ENCODE assay signal across 11 cellular contexts in the genomic region with DNA sequence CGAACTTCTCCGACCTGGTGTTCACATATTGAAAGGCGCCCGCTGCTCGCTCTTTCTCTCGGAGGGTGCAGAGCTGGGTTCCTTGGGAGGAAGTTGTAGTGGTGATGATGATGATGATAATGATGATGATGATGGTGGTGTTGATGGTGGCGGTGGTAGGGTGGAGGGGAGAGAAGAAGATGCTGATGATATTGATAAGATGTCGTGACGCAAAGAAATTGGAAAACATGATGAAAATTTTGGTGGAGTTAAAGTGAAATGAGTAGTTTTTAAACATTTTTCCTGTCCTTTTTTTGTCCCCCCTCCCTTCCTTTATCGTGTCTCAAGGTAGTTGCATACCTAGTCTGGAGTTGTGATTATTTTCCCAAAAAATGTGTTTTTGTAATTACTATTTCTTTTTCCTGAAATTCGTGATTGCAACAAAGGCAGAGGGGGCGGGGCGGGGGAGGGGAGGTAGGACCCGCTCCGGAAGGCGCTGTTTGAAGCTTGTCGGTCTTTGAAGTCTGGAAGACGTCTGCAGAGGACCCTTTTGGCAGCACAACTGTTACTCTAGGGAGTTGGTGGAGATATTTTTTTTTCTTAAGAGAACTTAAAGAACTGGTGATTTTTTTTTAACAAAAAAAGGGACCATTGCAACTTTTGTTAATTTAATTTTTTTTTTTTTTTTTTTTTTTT. TPM values are rescaled to one million over a fixed set of nuclear protein-coding genes. Genes with fewer than 3 reads are reported as not detected.
DNase-seq lines count a peak whose midpoint lies in the region; FAIRE-seq and TF ChIP-seq lines count a peak whose summit lies in the region.
"Had no signal": no experiment of that assay in that cellular context is flagged by ENCODE, and none has a peak within 500 bp of the region (broad histone marks: within the 10 kb centered on the region; RNA-seq: fewer than 3 reads in every experiment).

No MANE protein-coding gene starts in this region.

- peaks cover 63% of the 10 kb centered on the region for H3K27me3 Mint-ChIP-seq in activated CD4-positive, alpha-beta T cell treated with anti-CD3 and anti-CD28 coated beads, Interleukin-2, amount 10 ng/mL, durations not matched to agents 24 days and 14 days

- peak overlapping the region; percentile 43 to 53 (median 44) for H3K4me3 ChIP-seq in esophagus muscularis mucosa
- peak overlapping the region; percentile 86 for H3K4me3 ChIP-seq in retinal pigment epithelial cell (ENCODE audit: low read length)

- WGBS in esophagus muscularis mucosa: 6% methylated on average over 18 of the region's 18 CpGs

- peaks cover 9% of the 10 kb centered on the region for H3K9me3 Mint-ChIP-seq in activated CD4-positive, alpha-beta T cell treated with anti-CD3 and anti-CD28 coated beads, Interleukin-2, amount 10 ng/mL, durations not matched to agents 24 days and 14 days

- no peak for TF ChIP-seq CTCF in esophagus muscularis mucosa (IDR thresholded peaks at IDR 0.05)
- TF ChIP-seq CTCF in retinal pigment epithelial cell (conservative IDR thresholded peaks at IDR 0.05; ENCODE audit: low read depth, low read length): no peak

- H3K4me3 Mint-ChIP-seq in activated CD4-positive, alpha-beta T cell treated with anti-CD3 and anti-CD28 coated beads, Interleukin-2, amount 10 ng/mL, durations not matched to agents 24 days and 14 days: no peak overlapping the region

- peak overlapping the region; percentile 31 for H3K27ac Mint-ChIP-seq in activated CD4-positive, alpha-beta T cell treated with anti-CD3 and anti-CD28 coated beads, Interleukin-2, amount 10 ng/mL, durations not matched to agents 24 days and 14 days

- H3K4me1 Mint-ChIP-seq in activated CD4-positive, alpha-beta T cell treated with anti-CD3 and anti-CD28 coated beads, Interleukin-2, amount 10 ng/mL, durations not matched to agents 24 days and 14 days: no peaks in the 10 kb centered on the region

- H3K36me3 ChIP-seq in esophagus muscularis mucosa: no peaks in the 10 kb centered on the region

- DNase-seq in activated CD4-positive, alpha-beta T cell treated with anti-CD3 and anti-CD28 coated beads, Interleukin-2, amount 10 ng/mL, durations not matched to agents 24 days and 14 days: no peak
- DNase-seq in activated CD4-positive, alpha-beta T cell treated with anti-CD3 and anti-CD28 coated beads, Interleukin-2, amount 50 U/mL, for 4 hours: no peak
- DNase-seq in NCI-H345 treated with DMSO at 0.1 percent for 48 hours (lab: John Stamatoyannopoulos, UW; ENCODE audit: unreplicated experiment): peak; percentile 45
- DNase-seq in esophagus muscularis mucosa (ENCODE audit: extremely low spot score): peak; percentile 4
- DNase-seq in retinal pigment epithelial cell (ENCODE audit: low read depth): no peak
- DNase-seq in NCI-H2029 treated with DMSO at 0.1 percent for 48 hours (lab: John Stamatoyannopoulos, UW): no peak
- DNase-seq in H54 (ENCODE audit: insufficient read length, low spot score): no peak
- no peak for DNase-seq in activated naive CD4-positive, alpha-beta T cell treated with Interleukin-2 at 50 U/mL for 16 hours
- DNase-seq: left colon, NCI-H1436 treated with DMSO at 0.1 percent for 48 hours had no signal

- peaks cover 0 to 98% (median 59%) of the 10 kb centered on the region in 4 donors for H3K27me3 ChIP-seq in esophagus muscularis mucosa

- no peak for FAIRE-seq in H54 (lab: Jason Lieb, UNC)

- no peak for TF ChIP-seq EP300 in esophagus muscularis mucosa (IDR thresholded peaks at IDR 0.05)

- H3K36me3 Mint-ChIP-seq in activated CD4-positive, alpha-beta T cell treated with anti-CD3 and anti-CD28 coated beads, Interleukin-2, amount 10 ng/mL, durations not matched to agents 24 days and 14 days (ENCODE audit: low read depth): peaks cover 9% of the 10 kb centered on the region

- intact Hi-C loops in activated CD4-positive, alpha-beta T cell treated with anti-CD3 and anti-CD28 coated beads, Interleukin-2, amount 10 ng/mL, durations not matched to agents 24 days and 14 days (cut with micrococcal nuclease): no loop called here
- intact Hi-C loops in esophagus muscularis mucosa (cut with DNase I): no loop called here

- no peak overlapping the region for H3K27ac ChIP-seq in esophagus muscularis mucosa (replicated peaks in 1 of 4)
- H3K27ac ChIP-seq: C4-2B had no signal

- no peaks in the 10 kb centered on the region for H3K9me3 ChIP-seq in esophagus muscularis mucosa

- peaks cover 34 to 59% (median 56%) of the 10 kb centered on the region in 4 donors for H3K4me1 ChIP-seq in esophagus muscularis mucosa

- TF ChIP-seq POLR2A in esophagus muscularis mucosa (IDR thresholded peaks at IDR 0.05; ENCODE audit: low read depth) (no peak), H54 (IDR thresholded peaks at IDR 0.05; ENCODE audit: low read depth, low read length) (no peak)

RNA-seq across cellular contexts. Expression of a gene that starts 2.0 kb away (rescaled TPM):
- total RNA-seq in activated CD4-positive, alpha-beta T cell treated with anti-CD3 and anti-CD28 coated beads, Interleukin-2, amount 10 ng/mL, durations not matched to agents 24 days and 14 days: not detected in 2 replicates
- total RNA-seq in esophagus muscularis mucosa: under 1 TPM; 0.29 to 0.97 (median 0.46) TPM

Comparison
In these comparisons a context has a peak if more than half of its experiments do, and no peak if none do; other contexts are left out.
1. DNase-seq: peak in NCI-H345 treated with DMSO at 0.1 percent for 48 hours (single experiment) and esophagus muscularis mucosa (single experiment); none in activated CD4-positive, alpha-beta T cell treated with anti-CD3 and anti-CD28 coated beads, Interleukin-2, amount 10 ng/mL, durations not matched to agents 24 days and 14 days (single experiment), activated CD4-positive, alpha-beta T cell treated with anti-CD3 and anti-CD28 coated beads, Interleukin-2, amount 50 U/mL, for 4 hours (0 of 2), retinal pigment epithelial cell (single experiment), NCI-H2029 treated with DMSO at 0.1 percent for 48 hours (single experiment), H54 (single experiment) and activated naive CD4-positive, alpha-beta T cell treated with Interleukin-2 at 50 U/mL for 16 hours (single experiment).